Comparison of ENCODE assay signal across 8 cellular contexts in the genomic region with DNA sequence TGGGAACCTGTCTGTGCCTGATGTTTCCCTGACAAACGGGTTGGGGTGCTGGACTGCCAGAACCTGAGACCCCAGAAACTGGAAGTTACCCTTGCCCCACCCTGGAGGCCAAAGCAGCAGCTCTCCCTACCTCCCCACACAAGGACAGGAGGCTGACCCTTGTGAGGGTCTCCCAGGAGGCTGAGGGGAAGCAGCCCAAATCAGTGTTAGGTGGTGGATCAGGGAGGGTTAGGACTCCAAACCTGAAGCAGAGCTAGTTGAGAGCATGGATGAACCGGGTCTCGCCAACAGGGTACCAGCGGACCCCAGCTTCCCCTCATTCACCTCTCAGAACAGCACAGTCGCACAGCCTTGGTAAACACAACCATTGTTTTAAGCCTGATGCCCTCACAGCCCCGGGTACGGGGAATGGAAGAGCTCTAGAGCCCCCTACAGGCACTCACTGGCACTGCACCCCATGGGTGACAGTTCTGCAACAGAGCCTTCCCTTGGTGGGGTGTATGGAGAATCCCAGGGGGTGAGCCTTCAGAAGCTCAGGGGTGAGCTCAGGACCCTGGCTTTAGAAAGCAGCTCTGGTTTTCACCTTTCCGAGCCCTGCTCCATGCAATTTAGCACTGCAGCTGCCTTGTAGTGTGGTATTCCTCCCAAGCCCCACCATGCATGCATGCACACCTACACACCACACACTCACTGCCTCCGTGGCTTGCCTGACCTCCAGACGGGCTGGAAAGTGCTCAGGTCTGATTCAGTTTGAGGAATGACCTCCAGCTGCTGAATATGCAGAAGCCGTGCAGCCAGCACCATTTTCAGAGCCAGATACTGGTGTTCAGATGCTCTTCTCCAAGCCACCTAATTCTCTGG. TPM values are rescaled to one million over a fixed set of nuclear protein-coding genes. Genes with fewer than 3 reads are reported as not detected.
DNase-seq lines count a peak whose midpoint lies in the region; ATAC-seq lines count a peak whose summit lies in the region.

No MANE protein-coding gene starts in this region.

- peak; percentile 49 for ATAC-seq in HG03565 (IDR thresholded peaks at IDR 0.05; ENCODE audit: unreplicated experiment)
- ATAC-seq in esophagus mucosa: peak; percentile 94
- no peak for ATAC-seq in naive B cell (ENCODE audit: low read depth in 2 of 2)
- ATAC-seq in GM18861 (IDR thresholded peaks at IDR 0.05; ENCODE audit: unreplicated experiment): no peak

- H3K4me1 Mint-ChIP-seq in naive B cell: peaks cover 0 to 3% (median 0%) of the 10 kb centered on the region in 3 donors

- no peak overlapping the region for H3K4me3 Mint-ChIP-seq in naive B cell

- no peaks in the 10 kb centered on the region for H3K36me3 Mint-ChIP-seq in naive B cell

- DNase-seq in GM04503 (ENCODE audit: low read depth): peak; percentile 11
- peak; percentile 50 for DNase-seq in NOMO-1 treated with DMSO at 0.1 percent for 48 hours (lab: John Stamatoyannopoulos, UW; ENCODE audit: unreplicated experiment)
- DNase-seq in activated CD8-positive, alpha-beta memory T cell treated with anti-CD3 and anti-CD28 coated beads, Interleukin-2, amount 50 U/mL, for 4 hours: peak; percentile 57
- peak; percentile 20 for DNase-seq in naive B cell
- DNase-seq in stimulated activated CD8-positive, alpha-beta memory T cell treated with anti-CD3 and anti-CD28 coated beads, Interleukin-7, amount 100 ng/mL, for 4 hours (ENCODE audit: low read depth in 2 of 2): peak; percentile 7 to 12

- peaks cover 46 to 69% (median 51%) of the 10 kb centered on the region in 3 donors for H3K27me3 Mint-ChIP-seq in naive B cell

- H3K27ac Mint-ChIP-seq in naive B cell: no peak overlapping the region

- H3K9me3 Mint-ChIP-seq in naive B cell: no peaks in the 10 kb centered on the region

RNA-seq across cellular contexts. Expression of gene ESRRB, which starts 11.2 kb away (rescaled TPM):
- 0.12 TPM for total RNA-seq in esophagus mucosa
- polyA plus RNA-seq in naive B cell (ENCODE audit: low read depth in 6 of 6): not detected

Comparison
In these comparisons a context has a peak if more than half of its experiments do, and no peak if none do; other contexts are left out.
1. ATAC-seq: peak in HG03565 (single experiment) and esophagus mucosa (single experiment); none in naive B cell (0 of 2) and GM18861 (single experiment).
2. Peak in every context shown above with its lines, with median percentiles within 50 percentile points of each other: DNase-seq.